In the genomic region with DNA sequence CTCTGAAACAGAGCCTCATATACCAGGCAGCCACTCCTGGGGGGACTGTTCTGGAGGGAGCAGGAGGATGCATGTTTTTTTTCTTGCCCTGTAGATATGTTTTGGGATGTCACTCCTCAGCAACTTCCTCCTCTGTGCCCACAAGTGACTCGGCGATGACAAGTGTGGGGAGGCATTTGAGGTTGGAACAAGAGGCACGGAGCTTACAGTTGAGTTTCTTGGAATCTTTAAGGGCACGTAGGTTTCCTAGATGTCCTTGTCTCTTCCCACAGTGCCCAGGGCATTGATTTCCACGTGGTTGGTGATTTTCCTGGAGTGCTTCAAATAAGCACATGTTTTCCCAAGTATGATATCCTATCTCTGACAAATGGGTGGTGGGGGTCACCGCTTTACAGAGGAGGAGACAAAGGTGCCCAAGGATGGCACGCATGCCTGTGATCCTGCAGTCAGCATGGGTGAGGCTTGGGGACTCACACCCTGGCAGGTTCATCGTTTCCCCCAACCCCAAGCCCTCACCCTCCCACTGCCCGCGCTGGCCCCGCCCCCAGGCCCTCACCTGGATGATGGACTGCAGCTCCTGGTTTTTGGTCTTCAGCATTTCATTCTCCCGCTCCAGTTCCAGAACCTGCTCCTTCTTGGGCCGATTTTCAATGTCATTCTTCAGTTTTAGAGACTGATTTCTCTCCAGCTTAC, we compare ENCODE assay signal across 11 cellular contexts.
DNase-seq lines count a peak whose midpoint lies in the region; ATAC-seq and TF ChIP-seq lines count a peak whose summit lies in the region.
"Had no signal": no experiment of that assay in that cellular context is flagged by ENCODE, and none has a peak within 500 bp of the region (broad histone marks: within the 10 kb centered on the region; RNA-seq: fewer than 3 reads in every experiment).

No MANE protein-coding gene starts in this region.

- H3K27ac ChIP-seq in foreskin keratinocyte (no peak overlapping the region), hepatocyte (no peak overlapping the region)
- H3K27ac ChIP-seq: breast epithelium had no signal

- CTCF ChIA-PET in activated naive CD4-positive, alpha-beta T cell treated with anti-CD3 and anti-CD28 coated beads, Interleukin-2, amount 10 ng/mL, durations not matched to agents 7 days and 5 days (lab: Charles Lee), result no interaction called here

- no peaks in the 10 kb centered on the region for H3K27me3 Mint-ChIP-seq in activated naive CD4-positive, alpha-beta T cell treated with anti-CD3 and anti-CD28 coated beads, Interleukin-2, amount 10 ng/mL, durations not matched to agents 7 days and 5 days
- H3K27me3 Mint-ChIP-seq in T-helper 17 cell, result no peaks in the 10 kb centered on the region
- H3K27me3 Mint-ChIP-seq in stimulated activated naive CD8-positive, alpha-beta T cell treated with anti-CD3 and anti-CD28 coated beads, Interleukin-15, amount 100 ng/mL, for 72 hours, result no peaks in the 10 kb centered on the region
- H3K27me3 Mint-ChIP-seq: activated CD4-positive, alpha-beta T cell treated with anti-CD3 and anti-CD28 coated beads, Interleukin-2, amount 10 ng/mL, durations not matched to agents 7 days and 5 days had no signal

- DNase-seq in activated naive CD4-positive, alpha-beta T cell treated with anti-CD3 and anti-CD28 coated beads, Interleukin-2, amount 10 ng/mL, durations not matched to agents 7 days and 5 days, result peak; percentile 8
- DNase-seq in activated naive CD4-positive, alpha-beta T cell treated with Interleukin-2 at 50 U/mL for 16 hours, result no peak
- DNase-seq in T-helper 17 cell (no peak), foreskin keratinocyte (no peak), SIG-M5 treated with dmso at 0.1 percent for 504 hours (lab: John Stamatoyannopoulos, UW; ENCODE audit: unreplicated experiment) (no peak), hepatocyte (ENCODE audit: low spot score) (no peak)
- DNase-seq in stimulated activated naive CD8-positive, alpha-beta T cell treated with anti-CD3 and anti-CD28 coated beads, Interleukin-15, amount 100 ng/mL, for 72 hours, result no peak
- DNase-seq: activated CD4-positive, alpha-beta T cell treated with anti-CD3 and anti-CD28 coated beads, Interleukin-2, amount 10 ng/mL, durations not matched to agents 7 days and 5 days; NCI-H226 had no signal

- H3K9me3 Mint-ChIP-seq in activated naive CD4-positive, alpha-beta T cell treated with anti-CD3 and anti-CD28 coated beads, Interleukin-2, amount 10 ng/mL, durations not matched to agents 7 days and 5 days, result peaks cover 3% of the 10 kb centered on the region
- H3K9me3 Mint-ChIP-seq in stimulated activated naive CD8-positive, alpha-beta T cell treated with anti-CD3 and anti-CD28 coated beads, Interleukin-15, amount 100 ng/mL, for 72 hours, result no peaks in the 10 kb centered on the region

- H3K4me1 Mint-ChIP-seq in activated naive CD4-positive, alpha-beta T cell treated with anti-CD3 and anti-CD28 coated beads, Interleukin-2, amount 10 ng/mL, durations not matched to agents 7 days and 5 days, result peaks cover 3% of the 10 kb centered on the region
- peaks cover 5% of the 10 kb centered on the region for H3K4me1 Mint-ChIP-seq in T-helper 17 cell
- H3K4me1 Mint-ChIP-seq in stimulated activated naive CD8-positive, alpha-beta T cell treated with anti-CD3 and anti-CD28 coated beads, Interleukin-15, amount 100 ng/mL, for 72 hours, result peaks cover 47% of the 10 kb centered on the region

- H3K9me3 ChIP-seq in T-helper 17 cell (ENCODE audit: control insufficient read depth, low read length, poor library complexity, severe bottlenecking) (no peaks in the 10 kb centered on the region), hepatocyte (ENCODE audit: low read depth) (no peaks in the 10 kb centered on the region)
- H3K9me3 ChIP-seq: breast epithelium had no signal

- TF ChIP-seq CTCF in foreskin keratinocyte (conservative IDR thresholded peaks at IDR 0.05), result no peak
- TF ChIP-seq CTCF in hepatocyte (IDR thresholded peaks at IDR 0.05; ENCODE audit: poor library complexity), result no peak

- H3K4me3 Mint-ChIP-seq in activated naive CD4-positive, alpha-beta T cell treated with anti-CD3 and anti-CD28 coated beads, Interleukin-2, amount 10 ng/mL, durations not matched to agents 7 days and 5 days, result no peak overlapping the region
- no peak overlapping the region for H3K4me3 Mint-ChIP-seq in T-helper 17 cell
- H3K4me3 Mint-ChIP-seq in stimulated activated naive CD8-positive, alpha-beta T cell treated with anti-CD3 and anti-CD28 coated beads, Interleukin-15, amount 100 ng/mL, for 72 hours, result no peak overlapping the region
- H3K4me3 Mint-ChIP-seq: activated CD4-positive, alpha-beta T cell treated with anti-CD3 and anti-CD28 coated beads, Interleukin-2, amount 10 ng/mL, durations not matched to agents 7 days and 5 days had no signal

- no peak overlapping the region for H2AFZ ChIP-seq in hepatocyte

- no peaks in the 10 kb centered on the region for H3K79me2 ChIP-seq in hepatocyte

- ATAC-seq in T-helper 17 cell (no peak), foreskin keratinocyte (peak; percentile 7), HG03460 (IDR thresholded peaks at IDR 0.05; ENCODE audit: unreplicated experiment) (no peak)
- ATAC-seq in stimulated activated naive CD8-positive, alpha-beta T cell treated with anti-CD3 and anti-CD28 coated beads, Interleukin-15, amount 100 ng/mL, for 72 hours, result no peak

- no peak overlapping the region for H3K4me2 ChIP-seq in hepatocyte

- H3K36me3 ChIP-seq in hepatocyte (replicated peaks; ENCODE audit: insufficient read depth, low read depth), result no peaks in the 10 kb centered on the region
- H3K36me3 ChIP-seq: breast epithelium had no signal

- H3K36me3 Mint-ChIP-seq in activated naive CD4-positive, alpha-beta T cell treated with anti-CD3 and anti-CD28 coated beads, Interleukin-2, amount 10 ng/mL, durations not matched to agents 7 days and 5 days, result peaks cover 70% of the 10 kb centered on the region
- H3K36me3 Mint-ChIP-seq in T-helper 17 cell (ENCODE audit: low read depth), result peaks cover 8% of the 10 kb centered on the region

- H3K27ac Mint-ChIP-seq in activated naive CD4-positive, alpha-beta T cell treated with anti-CD3 and anti-CD28 coated beads, Interleukin-2, amount 10 ng/mL, durations not matched to agents 7 days and 5 days, result no peak overlapping the region
- H3K27ac Mint-ChIP-seq in T-helper 17 cell, result peak overlapping the region; percentile 91
- H3K27ac Mint-ChIP-seq in stimulated activated naive CD8-positive, alpha-beta T cell treated with anti-CD3 and anti-CD28 coated beads, Interleukin-15, amount 100 ng/mL, for 72 hours, result peak overlapping the region; percentile 7 to 97

- H3K27me3 ChIP-seq in foreskin keratinocyte, result no peaks in the 10 kb centered on the region
- no peaks in the 10 kb centered on the region for H3K27me3 ChIP-seq in hepatocyte

- no peaks in the 10 kb centered on the region for H3K9me2 ChIP-seq in hepatocyte (replicated peaks; ENCODE audit: insufficient read depth)

- 90% methylated on average over 9 of the region's 13 CpGs for WGBS in hepatocyte (ENCODE audit: low lambda C conversion rate, missing lambda C conversion rate)

- H3K4me3 ChIP-seq in hepatocyte, result no peak overlapping the region
- H3K4me3 ChIP-seq: breast epithelium had no signal

- peaks cover 8% of the 10 kb centered on the region for H3K4me1 ChIP-seq in foreskin keratinocyte
- H3K4me1 ChIP-seq in hepatocyte (ENCODE audit: insufficient read depth), result no peaks in the 10 kb centered on the region
- H3K4me1 ChIP-seq: breast epithelium had no signal

- H4K20me1 ChIP-seq in hepatocyte (ENCODE audit: insufficient read depth, poor library complexity, severe bottlenecking), result no peaks in the 10 kb centered on the region
